1 cellular context compared by ENCODE assay signal in the genomic region with DNA sequence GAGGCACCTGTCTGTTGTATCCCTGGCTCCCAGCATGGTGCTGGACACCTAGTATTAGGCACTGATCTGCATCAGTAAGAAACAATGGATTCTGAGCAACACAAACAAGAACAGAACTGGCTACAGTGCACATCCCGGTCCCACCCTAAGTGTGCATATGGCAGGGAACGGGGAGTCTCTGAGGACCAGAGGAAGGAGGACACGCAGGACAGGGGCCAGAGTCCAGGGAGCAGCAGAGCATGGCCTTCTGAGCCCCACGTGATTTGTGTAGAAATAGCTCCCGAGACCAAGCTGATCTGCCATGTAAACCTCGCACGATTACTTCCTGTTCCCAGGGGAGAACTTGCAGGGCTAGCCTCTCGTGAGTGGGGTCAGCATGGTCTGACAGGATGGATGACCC.
TF ChIP-seq lines count a peak whose summit lies in the region.

No MANE protein-coding gene starts in this region.

TF ChIP-seq in HepG2, 621 proteins besides CTCF, POLR2A, EP300 and RAD21 (continued from another document and continues in another):
- TF ChIP-seq, protein P1, sequence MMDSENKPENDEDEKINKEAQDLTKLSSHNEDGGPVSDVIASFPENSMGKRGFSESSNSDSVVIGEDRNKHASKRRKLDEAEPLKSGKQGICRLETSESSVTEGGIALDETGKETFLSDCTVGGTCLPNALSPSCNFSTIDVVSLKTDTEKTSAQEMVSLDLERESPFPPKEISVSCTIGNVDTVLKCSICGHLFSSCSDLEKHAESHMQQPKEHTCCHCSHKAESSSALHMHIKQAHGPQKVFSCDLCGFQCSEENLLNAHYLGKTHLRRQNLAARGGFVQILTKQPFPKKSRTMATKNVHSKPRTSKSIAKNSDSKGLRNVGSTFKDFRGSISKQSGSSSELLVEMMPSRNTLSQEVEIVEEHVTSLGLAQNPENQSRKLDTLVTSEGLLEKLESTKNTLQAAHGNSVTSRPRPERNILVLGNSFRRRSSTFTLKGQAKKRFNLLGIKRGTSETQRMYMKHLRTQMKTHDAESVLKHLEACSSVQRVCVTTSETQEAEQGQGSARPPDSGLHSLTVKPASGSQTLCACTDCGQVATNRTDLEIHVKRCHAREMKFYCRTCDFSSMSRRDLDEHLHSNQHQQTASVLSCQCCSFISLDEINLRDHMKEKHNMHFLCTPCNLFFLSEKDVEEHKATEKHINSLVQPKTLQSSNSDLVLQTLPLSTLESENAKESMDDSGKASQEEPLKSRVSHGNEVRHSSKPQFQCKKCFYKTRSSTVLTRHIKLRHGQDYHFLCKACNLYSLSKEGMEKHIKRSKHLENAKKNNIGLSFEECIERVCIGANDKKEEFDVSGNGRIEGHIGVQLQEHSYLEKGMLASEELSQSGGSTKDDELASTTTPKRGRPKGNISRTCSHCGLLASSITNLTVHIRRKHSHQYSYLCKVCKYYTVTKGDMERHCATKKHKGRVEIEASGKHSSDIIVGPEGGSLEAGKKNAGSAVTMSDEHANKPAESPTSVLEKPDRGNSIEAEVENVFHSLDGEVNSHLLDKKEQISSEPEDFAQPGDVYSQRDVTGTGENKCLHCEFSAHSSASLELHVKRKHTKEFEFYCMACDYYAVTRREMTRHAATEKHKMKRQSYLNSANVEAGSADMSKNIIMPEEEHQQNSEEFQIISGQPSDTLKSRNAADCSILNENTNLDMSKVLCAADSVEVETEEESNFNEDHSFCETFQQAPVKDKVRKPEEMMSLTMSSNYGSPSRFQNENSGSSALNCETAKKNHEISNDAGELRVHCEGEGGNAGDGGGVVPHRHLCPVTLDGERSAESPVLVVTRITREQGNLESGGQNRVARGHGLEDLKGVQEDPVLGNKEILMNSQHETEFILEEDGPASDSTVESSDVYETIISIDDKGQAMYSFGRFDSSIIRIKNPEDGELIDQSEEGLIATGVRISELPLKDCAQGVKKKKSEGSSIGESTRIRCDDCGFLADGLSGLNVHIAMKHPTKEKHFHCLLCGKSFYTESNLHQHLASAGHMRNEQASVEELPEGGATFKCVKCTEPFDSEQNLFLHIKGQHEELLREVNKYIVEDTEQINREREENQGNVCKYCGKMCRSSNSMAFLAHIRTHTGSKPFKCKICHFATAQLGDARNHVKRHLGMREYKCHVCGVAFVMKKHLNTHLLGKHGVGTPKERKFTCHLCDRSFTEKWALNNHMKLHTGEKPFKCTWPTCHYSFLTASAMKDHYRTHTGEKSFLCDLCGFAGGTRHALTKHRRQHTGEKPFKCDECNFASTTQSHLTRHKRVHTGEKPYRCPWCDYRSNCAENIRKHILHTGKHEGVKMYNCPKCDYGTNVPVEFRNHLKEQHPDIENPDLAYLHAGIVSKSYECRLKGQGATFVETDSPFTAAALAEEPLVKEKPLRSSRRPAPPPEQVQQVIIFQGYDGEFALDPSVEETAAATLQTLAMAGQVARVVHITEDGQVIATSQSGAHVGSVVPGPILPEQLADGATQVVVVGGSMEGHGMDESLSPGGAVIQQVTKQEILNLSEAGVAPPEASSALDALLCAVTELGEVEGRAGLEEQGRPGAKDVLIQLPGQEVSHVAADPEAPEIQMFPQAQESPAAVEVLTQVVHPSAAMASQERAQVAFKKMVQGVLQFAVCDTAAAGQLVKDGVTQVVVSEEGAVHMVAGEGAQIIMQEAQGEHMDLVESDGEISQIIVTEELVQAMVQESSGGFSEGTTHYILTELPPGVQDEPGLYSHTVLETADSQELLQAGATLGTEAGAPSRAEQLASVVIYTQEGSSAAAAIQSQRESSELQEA (CRISPR knock-in tag; IDR thresholded peaks at IDR 0.05; ENCODE audit: not compliant biosample characterization) = no peak
- TF ChIP-seq ARNT (IDR thresholded peaks at IDR 0.05) = no peak
- TF ChIP-seq, protein P2, sequence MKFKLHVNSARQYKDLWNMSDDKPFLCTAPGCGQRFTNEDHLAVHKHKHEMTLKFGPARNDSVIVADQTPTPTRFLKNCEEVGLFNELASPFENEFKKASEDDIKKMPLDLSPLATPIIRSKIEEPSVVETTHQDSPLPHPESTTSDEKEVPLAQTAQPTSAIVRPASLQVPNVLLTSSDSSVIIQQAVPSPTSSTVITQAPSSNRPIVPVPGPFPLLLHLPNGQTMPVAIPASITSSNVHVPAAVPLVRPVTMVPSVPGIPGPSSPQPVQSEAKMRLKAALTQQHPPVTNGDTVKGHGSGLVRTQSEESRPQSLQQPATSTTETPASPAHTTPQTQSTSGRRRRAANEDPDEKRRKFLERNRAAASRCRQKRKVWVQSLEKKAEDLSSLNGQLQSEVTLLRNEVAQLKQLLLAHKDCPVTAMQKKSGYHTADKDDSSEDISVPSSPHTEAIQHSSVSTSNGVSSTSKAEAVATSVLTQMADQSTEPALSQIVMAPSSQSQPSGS (CRISPR knock-in tag; IDR thresholded peaks at IDR 0.05) = no peak
- no peak for TF ChIP-seq EHMT2 (IDR thresholded peaks at IDR 0.05; ENCODE audit: borderline replicate concordance, low read depth, low read length)
- TF ChIP-seq HOXA3 (CRISPR knock-in tag; IDR thresholded peaks at IDR 0.05) = peak; percentile 49; the same call in 1 of the 2 replicates
- TF ChIP-seq GTF2F1 (IDR thresholded peaks at IDR 0.05; ENCODE audit: low read length) = no peak
- no peak for TF ChIP-seq ZNF562 (CRISPR knock-in tag; IDR thresholded peaks at IDR 0.05; ENCODE audit: borderline replicate concordance)
- TF ChIP-seq TEAD2 (CRISPR knock-in tag; IDR thresholded peaks at IDR 0.05) = no peak
- no peak for TF ChIP-seq SMYD3 (CRISPR knock-in tag; IDR thresholded peaks at IDR 0.05)
- TF ChIP-seq ZFY (CRISPR knock-in tag; IDR thresholded peaks at IDR 0.05) = no peak; the same call in 1 of the 2 replicates
- no peak for TF ChIP-seq ZNF614 (CRISPR knock-in tag; IDR thresholded peaks at IDR 0.05; ENCODE audit: borderline replicate concordance)
- TF ChIP-seq HDAC1 (CRISPR knock-in tag; IDR thresholded peaks at IDR 0.05) = peak; percentile 34; the same call in 1 of the 2 replicates
- TF ChIP-seq KDM5B (CRISPR knock-in tag; IDR thresholded peaks at IDR 0.05; ENCODE audit: borderline replicate concordance) = 0 out of 2 replicates have a peak, but pooled peaks have one; percentile 36
- TF ChIP-seq, protein P3, sequence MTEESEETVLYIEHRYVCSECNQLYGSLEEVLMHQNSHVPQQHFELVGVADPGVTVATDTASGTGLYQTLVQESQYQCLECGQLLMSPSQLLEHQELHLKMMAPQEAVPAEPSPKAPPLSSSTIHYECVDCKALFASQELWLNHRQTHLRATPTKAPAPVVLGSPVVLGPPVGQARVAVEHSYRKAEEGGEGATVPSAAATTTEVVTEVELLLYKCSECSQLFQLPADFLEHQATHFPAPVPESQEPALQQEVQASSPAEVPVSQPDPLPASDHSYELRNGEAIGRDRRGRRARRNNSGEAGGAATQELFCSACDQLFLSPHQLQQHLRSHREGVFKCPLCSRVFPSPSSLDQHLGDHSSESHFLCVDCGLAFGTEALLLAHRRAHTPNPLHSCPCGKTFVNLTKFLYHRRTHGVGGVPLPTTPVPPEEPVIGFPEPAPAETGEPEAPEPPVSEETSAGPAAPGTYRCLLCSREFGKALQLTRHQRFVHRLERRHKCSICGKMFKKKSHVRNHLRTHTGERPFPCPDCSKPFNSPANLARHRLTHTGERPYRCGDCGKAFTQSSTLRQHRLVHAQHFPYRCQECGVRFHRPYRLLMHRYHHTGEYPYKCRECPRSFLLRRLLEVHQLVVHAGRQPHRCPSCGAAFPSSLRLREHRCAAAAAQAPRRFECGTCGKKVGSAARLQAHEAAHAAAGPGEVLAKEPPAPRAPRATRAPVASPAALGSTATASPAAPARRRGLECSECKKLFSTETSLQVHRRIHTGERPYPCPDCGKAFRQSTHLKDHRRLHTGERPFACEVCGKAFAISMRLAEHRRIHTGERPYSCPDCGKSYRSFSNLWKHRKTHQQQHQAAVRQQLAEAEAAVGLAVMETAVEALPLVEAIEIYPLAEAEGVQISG (CRISPR knock-in tag; IDR thresholded peaks at IDR 0.05) = peak; percentile 25; the same call in 1 of the 2 replicates
- TF ChIP-seq, protein P4, sequence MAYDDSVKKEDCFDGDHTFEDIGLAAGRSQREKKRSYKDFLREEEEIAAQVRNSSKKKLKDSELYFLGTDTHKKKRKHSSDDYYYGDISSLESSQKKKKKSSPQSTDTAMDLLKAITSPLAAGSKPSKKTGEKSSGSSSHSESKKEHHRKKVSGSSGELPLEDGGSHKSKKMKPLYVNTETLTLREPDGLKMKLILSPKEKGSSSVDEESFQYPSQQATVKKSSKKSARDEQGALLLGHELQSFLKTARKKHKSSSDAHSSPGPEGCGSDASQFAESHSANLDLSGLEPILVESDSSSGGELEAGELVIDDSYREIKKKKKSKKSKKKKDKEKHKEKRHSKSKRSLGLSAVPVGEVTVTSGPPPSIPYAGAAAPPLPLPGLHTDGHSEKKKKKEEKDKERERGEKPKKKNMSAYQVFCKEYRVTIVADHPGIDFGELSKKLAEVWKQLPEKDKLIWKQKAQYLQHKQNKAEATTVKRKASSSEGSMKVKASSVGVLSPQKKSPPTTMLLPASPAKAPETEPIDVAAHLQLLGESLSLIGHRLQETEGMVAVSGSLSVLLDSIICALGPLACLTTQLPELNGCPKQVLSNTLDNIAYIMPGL (CRISPR knock-in tag; IDR thresholded peaks at IDR 0.05; ENCODE audit: borderline replicate concordance in 1 of 2, low read depth in 1 of 2) = 0 out of 4 replicates have a peak, but pooled peaks of 1 of the 2 experiments have one; percentile 27
- TF ChIP-seq ZBTB7A (CRISPR knock-in tag; IDR thresholded peaks at IDR 0.05) = no peak
- TF ChIP-seq THAP11 (CRISPR knock-in tag; IDR thresholded peaks at IDR 0.05) = peak; percentile 37; the same call in 1 of the 2 replicates
- TF ChIP-seq, protein P5, sequence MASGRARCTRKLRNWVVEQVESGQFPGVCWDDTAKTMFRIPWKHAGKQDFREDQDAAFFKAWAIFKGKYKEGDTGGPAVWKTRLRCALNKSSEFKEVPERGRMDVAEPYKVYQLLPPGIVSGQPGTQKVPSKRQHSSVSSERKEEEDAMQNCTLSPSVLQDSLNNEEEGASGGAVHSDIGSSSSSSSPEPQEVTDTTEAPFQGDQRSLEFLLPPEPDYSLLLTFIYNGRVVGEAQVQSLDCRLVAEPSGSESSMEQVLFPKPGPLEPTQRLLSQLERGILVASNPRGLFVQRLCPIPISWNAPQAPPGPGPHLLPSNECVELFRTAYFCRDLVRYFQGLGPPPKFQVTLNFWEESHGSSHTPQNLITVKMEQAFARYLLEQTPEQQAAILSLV (CRISPR knock-in tag; IDR thresholded peaks at IDR 0.05; ENCODE audit: borderline replicate concordance) = no peak
- TF ChIP-seq EEA1 (CRISPR knock-in tag; IDR thresholded peaks at IDR 0.05; ENCODE audit: borderline replicate concordance) = no peak
- TF ChIP-seq ZNF451 (CRISPR knock-in tag; IDR thresholded peaks at IDR 0.05) = no peak
- peak; percentile 49 for TF ChIP-seq RARA (CRISPR knock-in tag; IDR thresholded peaks at IDR 0.05)
- no peak for TF ChIP-seq RBM39 (IDR thresholded peaks at IDR 0.05; ENCODE audit: low read depth, low read length, poor library complexity, severe bottlenecking)
- no peak for TF ChIP-seq REPIN1 (CRISPR knock-in tag; IDR thresholded peaks at IDR 0.05; ENCODE audit: borderline replicate concordance, low read depth)
- TF ChIP-seq ONECUT2 (CRISPR knock-in tag; IDR thresholded peaks at IDR 0.05) = no peak
- peak; percentile 62 for TF ChIP-seq MYC (CRISPR knock-in tag; IDR thresholded peaks at IDR 0.05; ENCODE audit: borderline replicate concordance)
- peak; percentile 91 for TF ChIP-seq HNF4A (CRISPR knock-in tag; IDR thresholded peaks at IDR 0.05)
- TF ChIP-seq U2AF2 (IDR thresholded peaks at IDR 0.05; ENCODE audit: low read depth, low read length) = no peak
- TF ChIP-seq SALL1 (CRISPR knock-in tag; IDR thresholded peaks at IDR 0.05) = peak; percentile 80
- TF ChIP-seq HCFC1 (IDR thresholded peaks at IDR 0.05; ENCODE audit: low read depth, low read length) = no peak
- TF ChIP-seq NKX3-1 (CRISPR knock-in tag; IDR thresholded peaks at IDR 0.05) = no peak
- TF ChIP-seq CHCHD3 (CRISPR knock-in tag; IDR thresholded peaks at IDR 0.05) = no peak
- TF ChIP-seq HDAC2 (CRISPR knock-in tag; IDR thresholded peaks at IDR 0.05) = peak; percentile 53; the same call in 1 of the 2 replicates
- TF ChIP-seq NFKB2 (CRISPR knock-in tag; IDR thresholded peaks at IDR 0.05; ENCODE audit: borderline replicate concordance) = no peak
- TF ChIP-seq, protein P6, sequence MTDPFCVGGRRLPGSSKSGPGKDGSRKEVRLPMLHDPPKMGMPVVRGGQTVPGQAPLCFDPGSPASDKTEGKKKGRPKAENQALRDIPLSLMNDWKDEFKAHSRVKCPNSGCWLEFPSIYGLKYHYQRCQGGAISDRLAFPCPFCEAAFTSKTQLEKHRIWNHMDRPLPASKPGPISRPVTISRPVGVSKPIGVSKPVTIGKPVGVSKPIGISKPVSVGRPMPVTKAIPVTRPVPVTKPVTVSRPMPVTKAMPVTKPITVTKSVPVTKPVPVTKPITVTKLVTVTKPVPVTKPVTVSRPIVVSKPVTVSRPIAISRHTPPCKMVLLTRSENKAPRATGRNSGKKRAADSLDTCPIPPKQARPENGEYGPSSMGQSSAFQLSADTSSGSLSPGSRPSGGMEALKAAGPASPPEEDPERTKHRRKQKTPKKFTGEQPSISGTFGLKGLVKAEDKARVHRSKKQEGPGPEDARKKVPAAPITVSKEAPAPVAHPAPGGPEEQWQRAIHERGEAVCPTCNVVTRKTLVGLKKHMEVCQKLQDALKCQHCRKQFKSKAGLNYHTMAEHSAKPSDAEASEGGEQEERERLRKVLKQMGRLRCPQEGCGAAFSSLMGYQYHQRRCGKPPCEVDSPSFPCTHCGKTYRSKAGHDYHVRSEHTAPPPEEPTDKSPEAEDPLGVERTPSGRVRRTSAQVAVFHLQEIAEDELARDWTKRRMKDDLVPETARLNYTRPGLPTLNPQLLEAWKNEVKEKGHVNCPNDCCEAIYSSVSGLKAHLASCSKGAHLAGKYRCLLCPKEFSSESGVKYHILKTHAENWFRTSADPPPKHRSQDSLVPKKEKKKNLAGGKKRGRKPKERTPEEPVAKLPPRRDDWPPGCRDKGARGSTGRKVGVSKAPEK (CRISPR knock-in tag; IDR thresholded peaks at IDR 0.05; ENCODE audit: borderline replicate concordance) = no peak
- peak; percentile 58 for TF ChIP-seq GATAD2A (CRISPR knock-in tag; IDR thresholded peaks at IDR 0.05)
- peak; percentile 63 for TF ChIP-seq ELF1 (CRISPR knock-in tag; IDR thresholded peaks at IDR 0.05)
- TF ChIP-seq, protein P7, sequence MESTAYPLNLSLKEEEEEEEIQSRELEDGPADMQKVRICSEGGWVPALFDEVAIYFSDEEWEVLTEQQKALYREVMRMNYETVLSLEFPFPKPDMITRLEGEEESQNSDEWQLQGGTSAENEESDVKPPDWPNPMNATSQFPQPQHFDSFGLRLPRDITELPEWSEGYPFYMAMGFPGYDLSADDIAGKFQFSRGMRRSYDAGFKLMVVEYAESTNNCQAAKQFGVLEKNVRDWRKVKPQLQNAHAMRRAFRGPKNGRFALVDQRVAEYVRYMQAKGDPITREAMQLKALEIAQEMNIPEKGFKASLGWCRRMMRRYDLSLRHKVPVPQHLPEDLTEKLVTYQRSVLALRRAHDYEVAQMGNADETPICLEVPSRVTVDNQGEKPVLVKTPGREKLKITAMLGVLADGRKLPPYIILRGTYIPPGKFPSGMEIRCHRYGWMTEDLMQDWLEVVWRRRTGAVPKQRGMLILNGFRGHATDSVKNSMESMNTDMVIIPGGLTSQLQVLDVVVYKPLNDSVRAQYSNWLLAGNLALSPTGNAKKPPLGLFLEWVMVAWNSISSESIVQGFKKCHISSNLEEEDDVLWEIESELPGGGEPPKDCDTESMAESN (CRISPR knock-in tag; conservative IDR thresholded peaks at IDR 0.05) = no peak
- TF ChIP-seq POGZ (CRISPR knock-in tag; IDR thresholded peaks at IDR 0.05) = no peak
- no peak for TF ChIP-seq AKAP8 (CRISPR knock-in tag; IDR thresholded peaks at IDR 0.05)
